Comparison of ENCODE assay signal across 13 cellular contexts in the genomic region with DNA sequence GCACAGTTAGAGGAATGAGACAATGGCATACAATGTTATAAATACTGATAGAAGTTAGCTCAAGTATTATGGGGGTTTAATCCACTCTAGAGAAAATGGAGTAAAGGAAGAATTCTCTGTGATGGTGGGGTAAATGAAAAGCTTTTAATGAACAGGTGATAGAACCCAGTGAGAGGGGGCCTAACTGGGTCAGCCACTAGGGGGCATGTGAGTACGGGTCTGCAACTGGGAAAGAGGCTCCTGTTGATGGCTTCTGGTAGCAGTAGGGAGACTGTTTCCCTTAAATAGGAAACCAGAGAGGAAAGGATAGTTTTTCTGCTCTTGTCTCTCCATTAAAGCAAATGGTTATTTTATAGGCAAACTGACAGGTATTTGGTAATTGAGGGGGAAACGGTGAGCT.
DNase-seq lines count a peak whose midpoint lies in the region; ATAC-seq and TF ChIP-seq lines count a peak whose summit lies in the region.
"Had no signal": no experiment of that assay in that cellular context is flagged by ENCODE, and none has a peak within 500 bp of the region (broad histone marks: within the 10 kb centered on the region; RNA-seq: fewer than 3 reads in every experiment).

No MANE protein-coding gene starts in this region.

- no peaks in the 10 kb centered on the region for H3K27me3 ChIP-seq in body of pancreas
- H3K27me3 ChIP-seq: tibial artery had no signal

- WGBS in body of pancreas, 2 donors: 32 to 45% methylated on average over 2 of the region's 2 CpGs

- H3K4me1 Mint-ChIP-seq in activated T-cell treated with anti-CD3 and anti-CD28 coated beads, Interleukin-2, amount 50 U/mL, for 4 hours (ENCODE audit: low read depth): no peaks in the 10 kb centered on the region

- H3K36me3 Mint-ChIP-seq in activated T-cell treated with anti-CD3 and anti-CD28 coated beads, Interleukin-2, amount 50 U/mL, for 4 hours (ENCODE audit: insufficient read depth): no peaks in the 10 kb centered on the region
- H3K36me3 Mint-ChIP-seq: CD8-positive, alpha-beta T cell had no signal

- H3K4me3 Mint-ChIP-seq in activated T-cell treated with anti-CD3 and anti-CD28 coated beads, Interleukin-2, amount 50 U/mL, for 4 hours: no peak overlapping the region
- H3K4me3 Mint-ChIP-seq: CD8-positive, alpha-beta T cell had no signal

- H3K4me3 ChIP-seq in LNCaP clone FGC (ENCODE audit: low read depth, low read length) (no peak overlapping the region), body of pancreas (no peak overlapping the region)
- H3K4me3 ChIP-seq: heart left ventricle, tibial artery had no signal

- no peaks in the 10 kb centered on the region for H3K4me1 ChIP-seq in body of pancreas
- H3K4me1 ChIP-seq: heart left ventricle, tibial artery had no signal

- ATAC-seq in activated T-cell treated with anti-CD3 and anti-CD28 coated beads, Interleukin-2, amount 50 U/mL, for 4 hours: no peak
- ATAC-seq in body of pancreas (no peak), HG03520 (IDR thresholded peaks at IDR 0.05; ENCODE audit: unreplicated experiment) (no peak)
- ATAC-seq: CD8-positive, alpha-beta T cell; heart left ventricle had no signal

- peak; percentile 23; the same call in 1 of the 2 replicates for TF ChIP-seq CTCF in LNCaP clone FGC (IDR thresholded peaks at IDR 0.05; ENCODE audit: control insufficient read depth, extremely low read depth, insufficient read depth)
- TF ChIP-seq CTCF in body of pancreas (IDR thresholded peaks at IDR 0.05): peak in 5 of 7 experiments; percentile 24 to 48 (median 36)

- no peak overlapping the region for H3K27ac ChIP-seq in body of pancreas
- H3K27ac ChIP-seq: heart left ventricle, tibial artery had no signal

- H3K9me3 ChIP-seq in body of pancreas: no peaks in the 10 kb centered on the region
- H3K9me3 ChIP-seq: heart left ventricle, tibial artery had no signal

- TF ChIP-seq POLR2A in body of pancreas (IDR thresholded peaks at IDR 0.05): no peak

- DNase-seq in activated T-cell treated with anti-CD3 and anti-CD28 coated beads, Interleukin-2, amount 50 U/mL, for 48 hours: peak; percentile 17 to 32
- no peak for DNase-seq in activated T-cell treated with anti-CD3 and anti-CD28 coated beads, Interleukin-2, amount 50 U/mL, for 4 hours
- DNase-seq in LNCaP clone FGC (ENCODE audit: low read depth) (no peak), body of pancreas (peak; percentile 13 to 55 (median 24)), COLO829 (ENCODE audit: low spot score) (no peak), SW 1271 (lab: John Stamatoyannopoulos, UW) (no peak)
- peak; percentile 1 for DNase-seq in stimulated activated CD4-positive, alpha-beta T cell treated with anti-CD3 and anti-CD28 coated beads, Interleukin-4, amount 100 ng/mL, for 1 hour
- DNase-seq: CD8-positive, alpha-beta T cell; heart left ventricle; MV-4-11; SHP77; tibial artery had no signal

- intact Hi-C loops in body of pancreas (cut with DNase I): no loop called here

- H3K36me3 ChIP-seq in body of pancreas (replicated peaks in 1 of 2; ENCODE audit: insufficient read depth in 1 of 2, low read depth in 2 of 2): no peaks in the 10 kb centered on the region
- H3K36me3 ChIP-seq: heart left ventricle, tibial artery had no signal

- H3K9me3 Mint-ChIP-seq in activated T-cell treated with anti-CD3 and anti-CD28 coated beads, Interleukin-2, amount 50 U/mL, for 4 hours: no peaks in the 10 kb centered on the region
- H3K9me3 Mint-ChIP-seq: CD8-positive, alpha-beta T cell had no signal

- H3K27me3 Mint-ChIP-seq in activated T-cell treated with anti-CD3 and anti-CD28 coated beads, Interleukin-2, amount 50 U/mL, for 4 hours (ENCODE audit: low read depth): no peaks in the 10 kb centered on the region

Comparison
In these comparisons a context has a peak if more than half of its experiments do, and no peak if none do; other contexts are left out.
1. DNase-seq: peak in activated T-cell treated with anti-CD3 and anti-CD28 coated beads, Interleukin-2, amount 50 U/mL, for 48 hours (2 of 2), body of pancreas (4 of 4) and stimulated activated CD4-positive, alpha-beta T cell treated with anti-CD3 and anti-CD28 coated beads, Interleukin-4, amount 100 ng/mL, for 1 hour (single experiment); none in activated T-cell treated with anti-CD3 and anti-CD28 coated beads, Interleukin-2, amount 50 U/mL, for 4 hours (single experiment), LNCaP clone FGC (single experiment), COLO829 (single experiment) and SW 1271 (0 of 2).